Comparison of ENCODE assay signal across 21 cellular contexts in genomic region chr1:55076356-55076755, GRCh38. TPM values are rescaled to one million over a fixed set of nuclear protein-coding genes. Genes with fewer than 3 reads are reported as not detected.
"Had no signal": no experiment of that assay in that cellular context is flagged by ENCODE, and none has a peak within 500 bp of the region (broad histone marks: within the 10 kb centered on the region; RNA-seq: fewer than 3 reads in every experiment).

No MANE protein-coding gene starts in this region.

- H3K4me1 Mint-ChIP-seq: WTC11 had no signal

- H3K9me3 ChIP-seq: adrenal gland, esophagus squamous epithelium, left ventricle myocardium inferior, prostate gland, SJCRH30, testis, upper lobe of left lung had no signal

- H3K27me3 Mint-ChIP-seq: activated CD4-positive, alpha-beta T cell treated with anti-CD3 and anti-CD28 coated beads, Interleukin-2, amount 10 ng/mL, durations not matched to agents 24 days and 14 days; stimulated activated naive CD8-positive, alpha-beta T cell treated with anti-CD3 and anti-CD28 coated beads, Interleukin-15, Interleukin-2, amounts not matched to agents 100 ng/mL and 50 ng/mL, for 24 hours had no signal

- H3K9me3 Mint-ChIP-seq: activated CD4-positive, alpha-beta T cell treated with anti-CD3 and anti-CD28 coated beads, Interleukin-2, amount 10 ng/mL, durations not matched to agents 24 days and 14 days; nephron; stimulated activated naive CD8-positive, alpha-beta T cell treated with anti-CD3 and anti-CD28 coated beads, Interleukin-15, Interleukin-2, amounts not matched to agents 100 ng/mL and 50 ng/mL, for 24 hours; WTC11 had no signal

- H3K4me3 ChIP-seq: adrenal gland, esophagus squamous epithelium, left ventricle myocardium inferior, prostate gland, SJCRH30, testis, upper lobe of left lung had no signal

- DNase-seq: activated CD4-positive, alpha-beta T cell treated with anti-CD3 and anti-CD28 coated beads, Interleukin-2, amount 10 ng/mL, durations not matched to agents 24 days and 14 days; activated effector memory CD4-positive, alpha-beta T cell treated with anti-CD3 and anti-CD28 coated beads, Interleukin-2, amount 50 U/mL, for 16 hours; adrenal gland; brain microvascular endothelial cell; cortex of kidney; effector CD8-positive, alpha-beta T cell; esophagus squamous epithelium; hippocampal formation; kidney; left ventricle myocardium inferior; right cardiac atrium; SJCRH30; small intestine; stimulated activated CD4-positive, alpha-beta T cell treated with anti-CD3 and anti-CD28 coated beads, Interleukin-4, amount 100 ng/mL, for 24 hours; testis; upper lobe of left lung had no signal

- H3K27ac ChIP-seq: adrenal gland, brain microvascular endothelial cell, esophagus squamous epithelium, left ventricle myocardium inferior, prostate gland, SJCRH30, testis, upper lobe of left lung had no signal

- H3K4me1 ChIP-seq: adrenal gland, esophagus squamous epithelium, prostate gland, SJCRH30, testis, upper lobe of left lung had no signal

- H3K4me3 Mint-ChIP-seq: activated CD4-positive, alpha-beta T cell treated with anti-CD3 and anti-CD28 coated beads, Interleukin-2, amount 10 ng/mL, durations not matched to agents 24 days and 14 days; nephron; stimulated activated naive CD8-positive, alpha-beta T cell treated with anti-CD3 and anti-CD28 coated beads, Interleukin-15, Interleukin-2, amounts not matched to agents 100 ng/mL and 50 ng/mL, for 24 hours; WTC11 had no signal

- ATAC-seq: right cardiac atrium, WTC11 had no signal

- H3K27me3 ChIP-seq: adrenal gland, brain microvascular endothelial cell, esophagus squamous epithelium, SJCRH30, testis, upper lobe of left lung had no signal

- H3K27ac Mint-ChIP-seq: activated CD4-positive, alpha-beta T cell treated with anti-CD3 and anti-CD28 coated beads, Interleukin-2, amount 10 ng/mL, durations not matched to agents 24 days and 14 days; nephron; stimulated activated naive CD8-positive, alpha-beta T cell treated with anti-CD3 and anti-CD28 coated beads, Interleukin-15, Interleukin-2, amounts not matched to agents 100 ng/mL and 50 ng/mL, for 24 hours; WTC11 had no signal

RNA-seq across cellular contexts. Expression of gene PCSK9, which starts 37.0 kb away (rescaled TPM):
- total RNA-seq: activated CD4-positive, alpha-beta T cell treated with anti-CD3 and anti-CD28 coated beads, Interleukin-2, amount 10 ng/mL, durations not matched to agents 24 days and 14 days; left ventricle myocardium inferior; mononuclear cell; right cardiac atrium had no signal
